In genomic region chr5:149545327-149545726, GRCh38 we compare ENCODE assay signal across 1 cellular context.
TF ChIP-seq lines count a peak whose summit lies in the region.

No MANE protein-coding gene starts in this region.

TF ChIP-seq in K562, 482 proteins besides CTCF, POLR2A, EP300 and RAD21:
- TF ChIP-seq ZBTB5 (IDR thresholded peaks at IDR 0.05) (no peak), NR0B1 (IDR thresholded peaks at IDR 0.05; ENCODE audit: partially characterized antibody) (no peak), ZNF280A (IDR thresholded peaks at IDR 0.05; ENCODE audit: low read depth, partially characterized antibody) (no peak), ATF2 (CRISPR knock-in tag; IDR thresholded peaks at IDR 0.05) (no peak), PHF8 (IDR thresholded peaks at IDR 0.05; ENCODE audit: borderline replicate concordance, low read length) (no peak), NUFIP1 (IDR thresholded peaks at IDR 0.05; ENCODE audit: partially characterized antibody) (no peak), ILF3 (IDR thresholded peaks at IDR 0.05; ENCODE audit: borderline replicate concordance) (no peak), RBFOX2 (IDR thresholded peaks at IDR 0.05; ENCODE audit: low read depth, low read length) (peak; percentile 59), ZBTB7A (IDR thresholded peaks at IDR 0.05; ENCODE audit: borderline replicate concordance, control insufficient read depth, low read depth, low read length) (no peak), RNF219 (CRISPR knock-in tag; IDR thresholded peaks at IDR 0.05) (no peak), ZNF764 (CRISPR knock-in tag; IDR thresholded peaks at IDR 0.05; ENCODE audit: low read depth) (no peak), ZNF699 (CRISPR knock-in tag; IDR thresholded peaks at IDR 0.05; ENCODE audit: insufficient replicate concordance) (no peak), POLR2G (IDR thresholded peaks at IDR 0.05; ENCODE audit: low read depth, low read length) (0 out of 2 replicates have a peak, but pooled peaks have one; percentile 32), HSF4 (CRISPR knock-in tag; IDR thresholded peaks at IDR 0.05; ENCODE audit: borderline replicate concordance) (no peak)
